In the genomic region with DNA sequence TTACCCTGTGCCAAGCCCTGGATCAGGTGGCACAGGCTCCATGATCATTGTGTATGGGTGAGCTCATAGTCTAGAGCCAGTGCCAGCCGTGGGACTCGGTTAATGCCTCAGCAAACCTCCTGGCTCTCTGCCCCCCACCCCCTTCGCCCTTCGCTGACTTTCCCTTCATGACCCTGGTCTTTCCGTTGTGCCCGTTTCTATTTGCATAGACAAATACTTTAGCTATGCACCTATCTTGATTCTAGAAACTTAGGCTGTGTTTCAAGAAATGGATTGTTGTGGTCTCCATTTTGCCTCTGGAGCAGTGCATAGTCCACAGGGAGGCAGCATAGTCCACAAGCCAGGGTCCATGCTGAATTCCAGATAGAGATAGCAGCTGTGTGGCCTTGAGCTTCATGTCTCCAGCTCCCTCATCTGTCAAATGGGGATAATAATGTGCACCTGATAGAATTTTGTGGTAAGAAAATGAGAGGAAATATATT, we compare ENCODE assay signal across 8 cellular contexts. TPM values are rescaled to one million over a fixed set of nuclear protein-coding genes. Genes with fewer than 3 reads are reported as not detected.
DNase-seq lines count a peak whose midpoint lies in the region; FAIRE-seq and TF ChIP-seq lines count a peak whose summit lies in the region.

No MANE protein-coding gene starts in this region.

- H3K4me2 ChIP-seq in smooth muscle cell: no peak overlapping the region

- FAIRE-seq in urothelium cell line (lab: Jason Lieb, UNC): no peak

- H3K36me3 ChIP-seq in BE2C (no peaks in the 10 kb centered on the region), HAP-1 (replicated peaks) (no peaks in the 10 kb centered on the region), smooth muscle cell (ENCODE audit: low read depth) (no peaks in the 10 kb centered on the region)

- 87% methylated on average over 6 of the region's 6 CpGs for WGBS in smooth muscle cell (ENCODE audit: low lambda C conversion rate)

- H4K20me1 ChIP-seq in smooth muscle cell (ENCODE audit: low read depth): no peaks in the 10 kb centered on the region

- peak; percentile 46 for TF ChIP-seq CTCF in BE2C (IDR thresholded peaks at IDR 0.05; ENCODE audit: low read depth, low read length)
- TF ChIP-seq CTCF in smooth muscle cell (IDR thresholded peaks at IDR 0.05; ENCODE audit: borderline replicate concordance, insufficient read depth, poor library complexity, severe bottlenecking): peak; percentile 23

- DNase-seq in BE2C (peak; percentile 12), HAP-1 (ENCODE audit: low spot score in 2 of 2) (peak; percentile 9 to 23), RKO (ENCODE audit: low spot score) (peak; percentile 48), fibroblast of peridontal ligament (ENCODE audit: extremely low read depth) (peak; percentile 32), smooth muscle cell (lab: John Stamatoyannopoulos, UW; ENCODE audit: unreplicated experiment) (no peak), NCI-H1417 treated with DMSO at 0.1 percent for 48 hours (lab: John Stamatoyannopoulos, UW) (no peak), urothelium cell line (ENCODE audit: low spot score) (no peak), KG1 (lab: John Stamatoyannopoulos, UW) (no peak)

- no peak overlapping the region for H3K4me3 ChIP-seq in BE2C (ENCODE audit: low read depth, low read length)
- no peak overlapping the region for H3K4me3 ChIP-seq in HAP-1
- no peak overlapping the region for H3K4me3 ChIP-seq in smooth muscle cell

- no peak overlapping the region for H3K9ac ChIP-seq in smooth muscle cell (ENCODE audit: low read depth)

- H3K27me3 ChIP-seq in BE2C (no peaks in the 10 kb centered on the region), HAP-1 (ENCODE audit: low read depth) (no peaks in the 10 kb centered on the region), smooth muscle cell (ENCODE audit: low read depth) (no peaks in the 10 kb centered on the region)

- no peaks in the 10 kb centered on the region for H3K79me2 ChIP-seq in smooth muscle cell (ENCODE audit: low read depth)

- H3K4me1 ChIP-seq in BE2C (no peaks in the 10 kb centered on the region; the same call in 1 of the 2 replicates), HAP-1 (peaks cover 7% of the 10 kb centered on the region), smooth muscle cell (ENCODE audit: low read depth) (no peaks in the 10 kb centered on the region)

- no peak overlapping the region for H2AFZ ChIP-seq in smooth muscle cell (ENCODE audit: low read depth)

- no peaks in the 10 kb centered on the region for H3F3A ChIP-seq in smooth muscle cell (ENCODE audit: low read depth)

- H3K9me3 ChIP-seq in BE2C: no peaks in the 10 kb centered on the region
- H3K9me3 ChIP-seq in HAP-1: no peaks in the 10 kb centered on the region
- no peaks in the 10 kb centered on the region for H3K9me3 ChIP-seq in smooth muscle cell (replicated peaks; ENCODE audit: low read depth)

- in situ Hi-C loops in HAP-1 (cut with MboI; ENCODE audit: low sequenced_read_pairs): no loop called here

- no peak overlapping the region for H3K27ac ChIP-seq in smooth muscle cell (ENCODE audit: low read depth)

RNA-seq across cellular contexts. Expression of gene KDM3A, which starts 44.8 kb away (rescaled TPM):
- polyA plus RNA-seq in BE2C (2012; ENCODE audit: insufficient read depth, insufficient read length, low read depth): 8.3 TPM
- 57.5 and 71.9 TPM in 2 replicates for total RNA-seq in smooth muscle cell
- 19.6 and 24.6 TPM in 2 replicates for polyA plus RNA-seq in smooth muscle cell

RNA-seq across cellular contexts. Expression of gene REEP1, which starts 58.9 kb away (rescaled TPM):
- 1.1 TPM for polyA plus RNA-seq in BE2C (2012; ENCODE audit: insufficient read depth, insufficient read length, low read depth)
- total RNA-seq in smooth muscle cell: 0.13 TPM in 1 of 2 replicates, not detected in the other
- polyA plus RNA-seq in smooth muscle cell: not detected in 2 replicates

Comparison
In these comparisons a context has a peak if more than half of its experiments do, and no peak if none do; other contexts are left out.
1. DNase-seq: peak in BE2C (single experiment), HAP-1 (2 of 2), RKO (single experiment) and fibroblast of peridontal ligament (single experiment); none in smooth muscle cell (single experiment), NCI-H1417 treated with DMSO at 0.1 percent for 48 hours (single experiment), urothelium cell line (single experiment) and KG1 (single experiment).